In genomic region chr10:70233109-70233938, GRCh38 we compare ENCODE assay signal across 8 cellular contexts. TPM values are rescaled to one million over a fixed set of nuclear protein-coding genes. Genes with fewer than 3 reads are reported as not detected.
DNase-seq lines count a peak whose midpoint lies in the region; ATAC-seq, FAIRE-seq and TF ChIP-seq lines count a peak whose summit lies in the region.

Gene PPA1 (minus strand): TSS chr10:70233429. CDS start chr10:70233327, 102 bp downstream.

- peaks cover 4% of the 10 kb centered on the region for H3K36me3 ChIP-seq in bronchial epithelial cell (ENCODE audit: control insufficient read depth, insufficient read depth, low read length)

- POLR2A ChIA-PET in AG04450 (lab: Yijun Ruan, JAX): interaction anchor here (0.6 to 2.0 kb wide), 7 partner anchors 31 to 228 kb away, joined by 3 to 15 read pairs (median 3); no protein-coding TSS in a partner anchor

- H3K27ac ChIP-seq in AG04450 (ENCODE audit: low read depth, low read length): peak within 1 kb of the TSS; percentile 47

- CTCF ChIA-PET in AG04450 (lab: Charles Lee): interaction anchor here (1.1 to 3.2 kb wide), 6 partner anchors 10 to 131 kb away, joined by 4 to 29 read pairs (median 5); partner anchors contain the start of gene TYSND1

- H3K27me3 ChIP-seq in AG04450 (ENCODE audit: control insufficient read depth, insufficient read depth, low read length) (no peaks in the 10 kb centered on the region), bronchial epithelial cell (ENCODE audit: control insufficient read depth, insufficient read depth, low read length) (no peaks in the 10 kb centered on the region)

- DNase-seq in AG04450 (ENCODE audit: low read depth, low spot score): peak; percentile 78
- peak; percentile 96 for DNase-seq in NCI-H2227 (lab: John Stamatoyannopoulos, UW; ENCODE audit: unreplicated experiment)
- peak; percentile 83 for DNase-seq in bronchial epithelial cell (ENCODE audit: low read depth)
- DNase-seq in iPS-NIHi7 (ENCODE audit: extremely low spot score): peak; percentile 100
- DNase-seq in smooth muscle cell of the brain vasculature (ENCODE audit: low read depth, low spot score): peak; percentile 85

- ATAC-seq in GM18873 (IDR thresholded peaks at IDR 0.05; ENCODE audit: low FRiP score, unreplicated experiment) (peak; percentile 71), HG03139 (IDR thresholded peaks at IDR 0.05; ENCODE audit: unreplicated experiment) (peak; percentile 80)

- H3K9me3 ChIP-seq in AG04450 (ENCODE audit: control insufficient read depth, insufficient read depth, low read length): no peaks in the 10 kb centered on the region; the same call in 1 of the 2 replicates

- FAIRE-seq in bronchial epithelial cell (lab: Jason Lieb, UNC): no peak

- peak within 1 kb of the TSS; percentile 81 for H3K4me3 ChIP-seq in AG04450 (ENCODE audit: low read depth, low read length)
- H3K4me3 ChIP-seq in WI38 (ENCODE audit: low read depth, low read length): peak within 1 kb of the TSS; percentile 100
- H3K4me3 ChIP-seq in bronchial epithelial cell (ENCODE audit: low read depth, low read length): peak within 1 kb of the TSS; percentile 94

- peak; percentile 20; the same call in 1 of the 2 replicates for TF ChIP-seq CTCF in AG04450 (IDR thresholded peaks at IDR 0.05; ENCODE audit: low read depth, low read length)
- TF ChIP-seq CTCF in WI38 (IDR thresholded peaks at IDR 0.05; ENCODE audit: low read depth, low read length): no peak
- peak; percentile 32 for TF ChIP-seq CTCF in bronchial epithelial cell (IDR thresholded peaks at IDR 0.05; ENCODE audit: insufficient read depth, low read length, severe bottlenecking)

RNA-seq across cellular contexts. Expression of gene PPA1, which starts in this region (rescaled TPM):
- 148 and 227 TPM in 2 replicates for polyA plus RNA-seq in AG04450 (2011; rRNA removed)
- 56.0 and 83.0 TPM in 2 replicates for polyA minus RNA-seq in AG04450 (2011; rRNA and poly(A)+ RNA removed)
- 196 and 350 TPM in 2 replicates for total RNA-seq in bronchial epithelial cell

Comparison
In these comparisons a context has a peak if more than half of its experiments do, and no peak if none do; other contexts are left out.
1. Peak in every context shown above with its lines: DNase-seq, ATAC-seq, H3K4me3 ChIP-seq and H3K27ac ChIP-seq.